ENCODE assay signal across 8 cellular contexts in genomic region chr16:84699712-84700517, GRCh38. TPM values are rescaled to one million over a fixed set of nuclear protein-coding genes. Genes with fewer than 3 reads are reported as not detected.
DNase-seq lines count a peak whose midpoint lies in the region; ATAC-seq and TF ChIP-seq lines count a peak whose summit lies in the region.

Gene USP10 (plus strand): TSS chr16:84700000. CDS start chr16:84700091, 91 bp downstream.

- H3K4me3 ChIP-seq in dorsolateral prefrontal cortex (peak within 1 kb of the TSS; percentile 73 to 99 (median 94)), right lobe of liver (peak within 1 kb of the TSS; percentile 70 to 98 (median 86))

- H3K9me3 ChIP-seq in right lobe of liver, result no peaks in the 10 kb centered on the region

- DNase-seq in AG20443 (ENCODE audit: low spot score), result peak; percentile 100
- DNase-seq in NCI-H524 treated with DMSO at 0.1 percent for 48 hours (lab: John Stamatoyannopoulos, UW), result peak; percentile 9
- DNase-seq in activated CD4-positive, alpha-beta T cell treated with anti-CD3 and anti-CD28 coated beads, Interleukin-2, amount 50 U/mL, for 24 hours (ENCODE audit: low read depth in 1 of 2, low spot score in 1 of 2), result peak; percentile 70 to 72
- DNase-seq in dorsolateral prefrontal cortex, result peak; percentile 48 to 88 (median 66)
- peak; percentile 78 to 84 (median 82) for DNase-seq in right lobe of liver
- DNase-seq in stimulated activated CD4-positive, alpha-beta T cell treated with anti-CD3 and anti-CD28 coated beads, Interleukin-4, amount 100 ng/mL, for 24 hours, result peak; percentile 82

- ATAC-seq in GM19023 (IDR thresholded peaks at IDR 0.05; ENCODE audit: unreplicated experiment), result peak; percentile 81
- peak; percentile 71 for ATAC-seq in HG03196 (IDR thresholded peaks at IDR 0.05; ENCODE audit: unreplicated experiment)
- ATAC-seq in right lobe of liver, result peak; percentile 84 to 89 (median 84)

- TF ChIP-seq POLR2A in right lobe of liver (IDR thresholded peaks at IDR 0.05), result peak; percentile 64

- TF ChIP-seq CTCF in dorsolateral prefrontal cortex (IDR thresholded peaks at IDR 0.05 in 54 of 56, conservative IDR thresholded peaks at IDR 0.05 in 2 of 56; ENCODE audit: low read depth in 1 of 56, partially characterized antibody in 56 of 56), result peak in 2 of 56 donors; percentile 12
- TF ChIP-seq CTCF in right lobe of liver (IDR thresholded peaks at IDR 0.05), result no peak

- H3K27me3 ChIP-seq in dorsolateral prefrontal cortex (no peaks in the 10 kb centered on the region), right lobe of liver (no peaks in the 10 kb centered on the region)

- no peaks in the 10 kb centered on the region for H3K36me3 ChIP-seq in right lobe of liver

- H3K27ac ChIP-seq in dorsolateral prefrontal cortex (peak within 1 kb of the TSS in 54 of 59 donors; percentile 23 to 90 (median 73)), right lobe of liver (peak within 1 kb of the TSS; percentile 68 to 81 (median 70))

- intact Hi-C loops in dorsolateral prefrontal cortex (cut with DNase I) (loop anchor here in 1 of 2 donors (2.0 kb wide), 1 partner anchor 27 kb away; no protein-coding TSS in a partner anchor), right lobe of liver (cut with DNase I) (no loop called here)

- peaks cover 0 to 32% (median 3%) of the 10 kb centered on the region in 4 donors for H3K4me1 ChIP-seq in right lobe of liver

- WGBS in right lobe of liver (ENCODE audit: insufficient coverage, low coverage, low lambda C conversion rate, missing lambda C conversion rate), result no CpG with 5 or more reads among the region's 106 CpGs

RNA-seq across cellular contexts. Expression of gene USP10, which starts in this region (rescaled TPM):
- 100 to 1,000 TPM in 1 of 120 experiments, 10 to 100 TPM in 119; 58.1 to 104 (median 76.8) TPM for total RNA-seq in dorsolateral prefrontal cortex
- total RNA-seq in right lobe of liver, result 10 to 100 TPM; 41.5 to 53.2 (median 44.6) TPM

Comparison
In these comparisons a context has a peak if more than half of its experiments do, and no peak if none do; other contexts are left out.
1. Peak in every context shown above with its lines: DNase-seq, ATAC-seq, H3K4me3 ChIP-seq and H3K27ac ChIP-seq.
2. DNase-seq: peak in every context shown above with its lines; median percentile 100 in AG20443; 82 in right lobe of liver; 82 in stimulated activated CD4-positive, alpha-beta T cell treated with anti-CD3 and anti-CD28 coated beads, Interleukin-4, amount 100 ng/mL, for 24 hours; 71 in activated CD4-positive, alpha-beta T cell treated with anti-CD3 and anti-CD28 coated beads, Interleukin-2, amount 50 U/mL, for 24 hours; 66 in dorsolateral prefrontal cortex; 9 in NCI-H524 treated with DMSO at 0.1 percent for 48 hours.